ENCODE assay signal across 8 cellular contexts in genomic region chr5:16791036-16791705, GRCh38.
DNase-seq lines count a peak whose midpoint lies in the region; ATAC-seq and TF ChIP-seq lines count a peak whose summit lies in the region.

No MANE protein-coding gene starts in this region.

- CTCF ChIA-PET in CD8-positive, alpha-beta memory T cell (lab: Charles Lee), result no interaction called here
- CTCF ChIA-PET in RWPE1 (lab: Yijun Ruan, JAX), result interaction anchor here (0.6 to 1.9 kb wide), 12 partner anchors 14 to 412 kb away, joined by 3 to 18 read pairs (median 4); no protein-coding TSS in a partner anchor

- no peaks in the 10 kb centered on the region for H3K36me3 Mint-ChIP-seq in CD8-positive, alpha-beta memory T cell
- no peaks in the 10 kb centered on the region for H3K36me3 Mint-ChIP-seq in naive thymus-derived CD8-positive, alpha-beta T cell

- POLR2A ChIA-PET in CD8-positive, alpha-beta memory T cell (lab: Charles Lee), result no interaction called here
- POLR2A ChIA-PET in RWPE1 (lab: Yijun Ruan, JAX; ENCODE audit: low non-redundant PET), result no interaction called here
- POLR2A ChIA-PET in naive thymus-derived CD8-positive, alpha-beta T cell (lab: Charles Lee), result no interaction called here

- H3K4me1 Mint-ChIP-seq in CD8-positive, alpha-beta memory T cell, result peaks cover 5 to 7% (median 5%) of the 10 kb centered on the region in 3 donors
- peaks cover 0 to 5% (median 1%) of the 10 kb centered on the region in 4 donors for H3K4me1 Mint-ChIP-seq in naive thymus-derived CD8-positive, alpha-beta T cell

- ATAC-seq in GM21367 (IDR thresholded peaks at IDR 0.05; ENCODE audit: unreplicated experiment) (peak; percentile 55), GM19467 (IDR thresholded peaks at IDR 0.05; ENCODE audit: unreplicated experiment) (no peak), HG03342 (IDR thresholded peaks at IDR 0.05; ENCODE audit: unreplicated experiment) (no peak)
- ATAC-seq in naive thymus-derived CD8-positive, alpha-beta T cell, result no peak

- H3K27me3 ChIP-seq in CD8-positive, alpha-beta memory T cell (ENCODE audit: insufficient read depth, low read length, poor library complexity, severe bottlenecking), result no peaks in the 10 kb centered on the region

- no peak overlapping the region for H3K27ac ChIP-seq in CD8-positive, alpha-beta memory T cell (ENCODE audit: low read depth, low read length)
- no peak overlapping the region for H3K27ac ChIP-seq in RWPE1

- H3K27ac Mint-ChIP-seq in CD8-positive, alpha-beta memory T cell, result peak overlapping the region in 1 of 8 donors; percentile 80
- no peak overlapping the region for H3K27ac Mint-ChIP-seq in naive thymus-derived CD8-positive, alpha-beta T cell

- peak in 1 of 5 donors; percentile 23 for DNase-seq in CD8-positive, alpha-beta memory T cell
- DNase-seq in NAMALWA (ENCODE audit: low spot score) (peak; percentile 66), RWPE1 (ENCODE audit: low spot score) (peak; percentile 67), epithelial cell of esophagus (ENCODE audit: low read depth) (peak; percentile 64)
- peak in 4 of 10 donors; percentile 5 to 33 (median 24) for DNase-seq in naive thymus-derived CD8-positive, alpha-beta T cell

- H3K9me3 Mint-ChIP-seq in CD8-positive, alpha-beta memory T cell, result no peaks in the 10 kb centered on the region
- no peaks in the 10 kb centered on the region for H3K9me3 Mint-ChIP-seq in naive thymus-derived CD8-positive, alpha-beta T cell

- H3K9me3 ChIP-seq in CD8-positive, alpha-beta memory T cell (ENCODE audit: low read length), result no peaks in the 10 kb centered on the region

- H3K27me3 Mint-ChIP-seq in CD8-positive, alpha-beta memory T cell, result peaks cover 0 to 4% of the 10 kb centered on the region in 2 donors
- H3K27me3 Mint-ChIP-seq in naive thymus-derived CD8-positive, alpha-beta T cell, result peaks cover 0 to 4% (median 2%) of the 10 kb centered on the region in 5 donors

- H3K4me1 ChIP-seq in CD8-positive, alpha-beta memory T cell (ENCODE audit: insufficient read depth, low read length), result no peaks in the 10 kb centered on the region

- peak; percentile 77 for TF ChIP-seq CTCF in RWPE1 (conservative IDR thresholded peaks at IDR 0.05; ENCODE audit: low read depth)
- peak; percentile 66 for TF ChIP-seq CTCF in epithelial cell of esophagus (IDR thresholded peaks at IDR 0.05; ENCODE audit: insufficient read depth, low read depth, low read length, missing control alignments)

- H3K4me3 Mint-ChIP-seq in CD8-positive, alpha-beta memory T cell, result peak overlapping the region in 5 of 7 donors; percentile 9 to 65 (median 25)
- H3K4me3 Mint-ChIP-seq in naive thymus-derived CD8-positive, alpha-beta T cell, result peak overlapping the region in 7 of 10 donors; percentile 3 to 52 (median 24)

- no peaks in the 10 kb centered on the region for H3K36me3 ChIP-seq in CD8-positive, alpha-beta memory T cell (ENCODE audit: insufficient read depth, low read length)

- no peak overlapping the region for H3K4me3 ChIP-seq in CD8-positive, alpha-beta memory T cell (ENCODE audit: low read length)
- H3K4me3 ChIP-seq in epithelial cell of esophagus (ENCODE audit: low read length), result no peak overlapping the region
